ENCODE assay signal across 30 cellular contexts in the genomic region with DNA sequence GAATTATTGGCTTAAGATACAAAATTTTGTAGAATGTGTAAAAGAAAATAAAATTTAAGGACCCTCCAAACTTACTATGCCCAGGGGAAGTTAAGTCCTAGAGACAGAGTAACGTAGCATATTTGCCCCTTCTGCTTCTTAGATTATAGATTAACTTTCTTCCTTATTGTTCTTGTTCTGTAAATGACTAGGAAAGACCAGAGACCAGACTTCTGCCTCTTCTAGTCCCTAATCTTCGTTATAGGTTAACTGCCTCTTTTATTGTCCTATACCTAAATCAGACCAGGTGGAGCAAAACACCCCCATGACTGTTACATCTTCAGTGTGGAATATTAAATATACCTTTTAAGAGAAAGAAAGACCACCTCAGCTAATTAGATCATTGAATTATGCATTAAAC.
"Had no signal": no experiment of that assay in that cellular context is flagged by ENCODE, and none has a peak within 500 bp of the region (broad histone marks: within the 10 kb centered on the region; RNA-seq: fewer than 3 reads in every experiment).

No MANE protein-coding gene starts in this region.

- H3K9me3 Mint-ChIP-seq: natural killer cell; nephron; neural progenitor cell; stimulated activated memory B cell treated with anti-CD40 and anti-IgM and Interleukin-4, amounts not matched to agents 10 μg/mL and 1 μg/mL and 100 μg/mL, for 72 hours; stimulated activated naive CD8-positive, alpha-beta T cell treated with anti-CD3 and anti-CD28 coated beads, Interleukin-15, amount 100 ng/mL, for 72 hours had no signal

- H3K9me3 ChIP-seq: ovary, psoas muscle, right lobe of liver, sigmoid colon, spleen, suprapubic skin, testis, tibial artery, upper lobe of left lung, vagina had no signal

- H3K27me3 ChIP-seq: neural progenitor cell, ovary, right lobe of liver, sigmoid colon, spleen, suprapubic skin, testis, tibial artery, upper lobe of left lung, vagina had no signal

- H3K27me3 Mint-ChIP-seq: progenitor cell of endocrine pancreas; stimulated activated memory B cell treated with anti-CD40 and anti-IgM and Interleukin-4, amounts not matched to agents 10 μg/mL and 1 μg/mL and 100 μg/mL, for 72 hours; stimulated activated naive CD8-positive, alpha-beta T cell treated with anti-CD3 and anti-CD28 coated beads, Interleukin-15, amount 100 ng/mL, for 72 hours had no signal

- H3K4me1 ChIP-seq: neural progenitor cell, parathyroid adenoma, psoas muscle, right lobe of liver, sigmoid colon, spleen, suprapubic skin, testis, tibial artery, upper lobe of left lung, vagina had no signal

- H3K4me1 Mint-ChIP-seq: natural killer cell; nephron; neural progenitor cell; stimulated activated memory B cell treated with anti-CD40 and anti-IgM and Interleukin-4, amounts not matched to agents 10 μg/mL and 1 μg/mL and 100 μg/mL, for 72 hours; stimulated activated naive CD8-positive, alpha-beta T cell treated with anti-CD3 and anti-CD28 coated beads, Interleukin-15, amount 100 ng/mL, for 72 hours had no signal

- H3K4me3 ChIP-seq: neural progenitor cell, ovary, psoas muscle, right lobe of liver, sigmoid colon, smooth muscle cell, spleen, suprapubic skin, testis, tibial artery, upper lobe of left lung, vagina had no signal

- H3K27ac Mint-ChIP-seq: natural killer cell; nephron; neural progenitor cell; progenitor cell of endocrine pancreas; stimulated activated memory B cell treated with anti-CD40 and anti-IgM and Interleukin-4, amounts not matched to agents 10 μg/mL and 1 μg/mL and 100 μg/mL, for 72 hours had no signal

- H3K4me3 Mint-ChIP-seq: natural killer cell; nephron; neural progenitor cell; stimulated activated memory B cell treated with anti-CD40 and anti-IgM and Interleukin-4, amounts not matched to agents 10 μg/mL and 1 μg/mL and 100 μg/mL, for 72 hours; stimulated activated naive CD8-positive, alpha-beta T cell treated with anti-CD3 and anti-CD28 coated beads, Interleukin-15, amount 100 ng/mL, for 72 hours had no signal

- H3K27ac ChIP-seq: neural progenitor cell, ovary, parathyroid adenoma, psoas muscle, right lobe of liver, sigmoid colon, spleen, suprapubic skin, testis, tibial artery, upper lobe of left lung, vagina had no signal

- H3K36me3 Mint-ChIP-seq: neural progenitor cell had no signal

- H3K36me3 ChIP-seq: neural progenitor cell, ovary, right lobe of liver, upper lobe of left lung, vagina had no signal

- DNase-seq: natural killer cell; occipital lobe; ovary; posterior cingulate gyrus; psoas muscle; right cardiac atrium; right lobe of liver; sigmoid colon; spleen; stimulated activated CD4-positive, alpha-beta T cell treated with anti-CD3 and anti-CD28 coated beads, Interleukin-12 subunit alpha, Interleukin-12 subunit beta, amount 100 ng/mL, for 4 hours; stimulated activated CD4-positive, alpha-beta T cell treated with anti-CD3 and anti-CD28 coated beads, Interleukin-1b, Interleukin-23, amount 100 ng/mL, for 48 hours; stimulated activated CD4-positive, alpha-beta T cell treated with anti-CD3 and anti-CD28 coated beads, Interleukin-4, amount 100 ng/mL, for 1 hour; stimulated activated CD4-positive, alpha-beta T cell treated with anti-CD3 and anti-CD28 coated beads, Interleukin-4, amount 100 ng/mL, for 4 hours; stimulated activated CD8-positive, alpha-beta memory T cell treated with anti-CD3 and anti-CD28 coated beads, Interleukin-4, amount 100 ng/mL, for 48 hours; stimulated activated naive CD4-positive, alpha-beta T cell; stimulated activated naive CD8-positive, alpha-beta T cell treated with anti-CD3 and anti-CD28 coated beads, Interleukin-15, amount 100 ng/mL, for 72 hours; stimulated activated naive CD8-positive, alpha-beta T cell treated with anti-CD3 and anti-CD28 coated beads, Interleukin-15, Interleukin-2, amounts not matched to agents 100 U/mL and 50 U/mL, for 24 hours; substantia nigra; testis; tibial artery; trophoblast cell; upper lobe of left lung had no signal

- ATAC-seq: natural killer cell; psoas muscle; right cardiac atrium; right lobe of liver; stimulated activated memory B cell treated with anti-CD40 and anti-IgM and Interleukin-4, amounts not matched to agents 10 μg/mL and 1 μg/mL and 100 μg/mL, for 72 hours; stimulated activated naive CD8-positive, alpha-beta T cell treated with anti-CD3 and anti-CD28 coated beads, Interleukin-15, amount 100 ng/mL, for 72 hours; stimulated activated naive CD8-positive, alpha-beta T cell treated with anti-CD3 and anti-CD28 coated beads, Interleukin-15, Interleukin-2, amounts not matched to agents 100 U/mL and 50 U/mL, for 24 hours had no signal
